1 cellular context compared by ENCODE assay signal in genomic region chr1:221776495-221777413, GRCh38.
TF ChIP-seq lines count a peak whose summit lies in the region.

No MANE protein-coding gene starts in this region.

TF ChIP-seq in GM12878, 131 proteins besides CTCF, POLR2A, EP300 and RAD21 (continued from another document and continues in another):
- no peak for TF ChIP-seq ZNF592 (IDR thresholded peaks at IDR 0.05)
- 0 out of 2 replicates have a peak, but pooled peaks have one; percentile 60 for TF ChIP-seq HDGF (IDR thresholded peaks at IDR 0.05)
- no peak for TF ChIP-seq SMC3 (IDR thresholded peaks at IDR 0.05; ENCODE audit: borderline replicate concordance, low read length)
- peak; percentile 80 for TF ChIP-seq KLF5 (IDR thresholded peaks at IDR 0.05; ENCODE audit: partially characterized antibody)
- peak; percentile 92 for TF ChIP-seq PAX5 (IDR thresholded peaks at IDR 0.05; ENCODE audit: borderline replicate concordance, low read depth, low read length)
- no peak for TF ChIP-seq ZZZ3 (IDR thresholded peaks at IDR 0.05; ENCODE audit: control insufficient read depth, insufficient read length, low read depth)
- TF ChIP-seq SPI1 (IDR thresholded peaks at IDR 0.05; ENCODE audit: borderline replicate concordance, insufficient read depth, low read depth, low read length), result peak; percentile 97
- TF ChIP-seq ZBTB40 (IDR thresholded peaks at IDR 0.05; ENCODE audit: borderline replicate concordance), result no peak
- 0 out of 2 replicates have a peak, but pooled peaks have one; percentile 13 for TF ChIP-seq GABPA (IDR thresholded peaks at IDR 0.05; ENCODE audit: low read depth)
- TF ChIP-seq TBL1XR1 (IDR thresholded peaks at IDR 0.05; ENCODE audit: low read depth, low read length), result peak; percentile 98
- TF ChIP-seq CHD1 (IDR thresholded peaks at IDR 0.05; ENCODE audit: low read depth, low read length), result no peak
- TF ChIP-seq STAT3 (IDR thresholded peaks at IDR 0.05; ENCODE audit: low read depth, low read length), result peak; percentile 61
- TF ChIP-seq NKRF (conservative IDR thresholded peaks at IDR 0.05), result 0 out of 2 replicates have a peak, but pooled peaks have one; percentile 5
- peak; percentile 54; the same call in 1 of the 2 replicates for TF ChIP-seq ZNF384 (IDR thresholded peaks at IDR 0.05; ENCODE audit: borderline replicate concordance, low read depth, low read length)
- TF ChIP-seq CBX3 (IDR thresholded peaks at IDR 0.05; ENCODE audit: borderline replicate concordance, low read depth), result no peak
- TF ChIP-seq ZBED1 (IDR thresholded peaks at IDR 0.05; ENCODE audit: borderline replicate concordance), result peak; percentile 85
- TF ChIP-seq PML (IDR thresholded peaks at IDR 0.05; ENCODE audit: low read length), result no peak
- TF ChIP-seq SUZ12 (IDR thresholded peaks at IDR 0.05; ENCODE audit: unreplicated experiment), result no peak
- TF ChIP-seq PRDM15 (CRISPR knock-in tag; IDR thresholded peaks at IDR 0.05), result no peak
- TF ChIP-seq PBX3 (IDR thresholded peaks at IDR 0.05; ENCODE audit: insufficient replicate concordance, low read depth, low read length), result peak; percentile 42
- TF ChIP-seq USF2 (IDR thresholded peaks at IDR 0.05; ENCODE audit: borderline replicate concordance, low read depth, low read length), result no peak
- TF ChIP-seq TAF1 (IDR thresholded peaks at IDR 0.05; ENCODE audit: borderline replicate concordance, low read depth, low read length), result no peak
- TF ChIP-seq JUND (IDR thresholded peaks at IDR 0.05; ENCODE audit: low read depth, low read length), result no peak
- peak; percentile 80 for TF ChIP-seq SMAD1 (IDR thresholded peaks at IDR 0.05; ENCODE audit: low read depth, partially characterized antibody)
- TF ChIP-seq KDM1A (IDR thresholded peaks at IDR 0.05; ENCODE audit: borderline replicate concordance), result no peak
- no peak for TF ChIP-seq ZSCAN29 (IDR thresholded peaks at IDR 0.05)
- TF ChIP-seq EGR1 (IDR thresholded peaks at IDR 0.05; ENCODE audit: borderline replicate concordance in 1 of 2, low read depth in 2 of 2, low read length in 2 of 2), result 0 out of 3 replicates have a peak, but pooled peaks of 1 of the 2 experiments have one; percentile 37
- no peak for TF ChIP-seq BCLAF1 (IDR thresholded peaks at IDR 0.05)
- TF ChIP-seq HDAC2 (IDR thresholded peaks at IDR 0.05), result no peak
- TF ChIP-seq ETV6 (conservative IDR thresholded peaks at IDR 0.05 in 1 of 2, IDR thresholded peaks at IDR 0.05 in 1 of 2; ENCODE audit: borderline replicate concordance in 1 of 2, low read depth in 1 of 2), result peak in 1 of 2 experiments; percentile 92; a peak in 2 of 4 replicates
- TF ChIP-seq HSF1 (IDR thresholded peaks at IDR 0.05; ENCODE audit: low read depth, low read length), result no peak
- peak; percentile 84 for TF ChIP-seq BCL11A (IDR thresholded peaks at IDR 0.05; ENCODE audit: low read depth, low read length)
- peak; percentile 58; the same call in 1 of the 2 replicates for TF ChIP-seq MXI1 (IDR thresholded peaks at IDR 0.05; ENCODE audit: low read depth, low read length)
- no peak for TF ChIP-seq WRNIP1 (IDR thresholded peaks at IDR 0.05; ENCODE audit: borderline replicate concordance, low read depth, low read length)
- no peak for TF ChIP-seq PAX8 (IDR thresholded peaks at IDR 0.05)
- no peak; the same call in 1 of the 2 replicates for TF ChIP-seq POLR2AphosphoS5 (IDR thresholded peaks at IDR 0.05; ENCODE audit: low read length)
- TF ChIP-seq ASH2L (IDR thresholded peaks at IDR 0.05; ENCODE audit: borderline replicate concordance, low read depth), result no peak
